8 cellular contexts compared by ENCODE assay signal in genomic region chr9:120755827-120756434, GRCh38. TPM values are rescaled to one million over a fixed set of nuclear protein-coding genes. Genes with fewer than 3 reads are reported as not detected.
DNase-seq lines count a peak whose midpoint lies in the region; TF ChIP-seq lines count a peak whose summit lies in the region.

No MANE protein-coding gene starts in this region.

- POLR2A ChIA-PET in HEK293T (lab: Yijun Ruan, JAX) = interaction anchor here (0.7 kb wide), 1 partner anchor 71 kb away, joined by 4 read pairs; no protein-coding TSS in a partner anchor
- POLR2A ChIA-PET in activated CD4-positive, alpha-beta memory T cell treated with anti-CD3 and anti-CD28 coated beads, Interleukin-2, amount 10 ng/mL, durations not matched to agents 7 days and 5 days (lab: Charles Lee) = interaction anchor here (0.7 to 1.9 kb wide), 6 partner anchors 12 to 320 kb away, joined by 3 to 6 read pairs (median 4); no protein-coding TSS in a partner anchor

- peak; percentile 90 for TF ChIP-seq CTCF in DOHH2 (IDR thresholded peaks at IDR 0.05; ENCODE audit: low read depth, low read length, poor library complexity, severe bottlenecking)
- TF ChIP-seq CTCF in mesothelial cell of epicardium (IDR thresholded peaks at IDR 0.05; ENCODE audit: unreplicated experiment) = peak; percentile 96

- no peaks in the 10 kb centered on the region for H3K9me3 ChIP-seq in DOHH2 (ENCODE audit: control insufficient read depth, insufficient read depth, low read length)

- no peaks in the 10 kb centered on the region for H3K9me3 Mint-ChIP-seq in activated CD4-positive, alpha-beta memory T cell treated with anti-CD3 and anti-CD28 coated beads, Interleukin-2, amount 10 ng/mL, durations not matched to agents 7 days and 5 days
- no peaks in the 10 kb centered on the region for H3K9me3 Mint-ChIP-seq in mesothelial cell of epicardium

- no peaks in the 10 kb centered on the region for H4K20me1 ChIP-seq in DOHH2 (ENCODE audit: control insufficient read depth, insufficient read depth, low read depth, low read length)

- H3K36me3 ChIP-seq in DOHH2 (ENCODE audit: control insufficient read depth, low read length) = peaks cover 28% of the 10 kb centered on the region

- H3K4me1 Mint-ChIP-seq in activated CD4-positive, alpha-beta memory T cell treated with anti-CD3 and anti-CD28 coated beads, Interleukin-2, amount 10 ng/mL, durations not matched to agents 7 days and 5 days = peaks cover 10% of the 10 kb centered on the region
- peaks cover 18% of the 10 kb centered on the region for H3K4me1 Mint-ChIP-seq in mesothelial cell of epicardium

- no peaks in the 10 kb centered on the region for H3K9me2 ChIP-seq in DOHH2 (replicated peaks; ENCODE audit: control insufficient read depth, low read length)

- H3K79me2 ChIP-seq in DOHH2 (ENCODE audit: control insufficient read depth, low read length) = no peaks in the 10 kb centered on the region

- no peaks in the 10 kb centered on the region for H3K27me3 Mint-ChIP-seq in activated CD4-positive, alpha-beta memory T cell treated with anti-CD3 and anti-CD28 coated beads, Interleukin-2, amount 10 ng/mL, durations not matched to agents 7 days and 5 days
- no peaks in the 10 kb centered on the region for H3K27me3 Mint-ChIP-seq in mesothelial cell of epicardium (ENCODE audit: low read depth)

- peak overlapping the region; percentile 59 for H3K4me2 ChIP-seq in DOHH2 (ENCODE audit: low read length)

- no peak overlapping the region for H3K27ac Mint-ChIP-seq in activated CD4-positive, alpha-beta memory T cell treated with anti-CD3 and anti-CD28 coated beads, Interleukin-2, amount 10 ng/mL, durations not matched to agents 7 days and 5 days
- H3K27ac Mint-ChIP-seq in mesothelial cell of epicardium = peak overlapping the region; percentile 89

- no peaks in the 10 kb centered on the region for H3K27me3 ChIP-seq in DOHH2 (ENCODE audit: control insufficient read depth, low read length)

- H3K4me3 ChIP-seq in DOHH2 (ENCODE audit: low read length) = peak overlapping the region; percentile 39

- DNase-seq in HEK293T (ENCODE audit: extremely low spot score) (peak; percentile 66), NCI-H526 (lab: John Stamatoyannopoulos, UW) (peak; percentile 19 to 58), mesothelial cell of epicardium (ENCODE audit: low spot score in 2 of 2, unreplicated experiment in 2 of 2) (peak; percentile 34 to 70), cortex of kidney (lab: John Stamatoyannopoulos, UW) (no peak)
- peak; percentile 66 for DNase-seq in activated CD4-positive, alpha-beta memory T cell treated with anti-CD3 and anti-CD28 coated beads, Interleukin-2, amount 10 ng/mL, durations not matched to agents 7 days and 5 days
- DNase-seq in effector CD8-positive, alpha-beta T cell (lab: John Stamatoyannopoulos, UW) = peak; percentile 48
- peak; percentile 44 to 45 for DNase-seq in stimulated activated CD8-positive, alpha-beta memory T cell treated with anti-CD3 and anti-CD28 coated beads, Interleukin-7, amount 100 ng/mL, for 1 hour (ENCODE audit: low read depth in 2 of 2)

- CTCF ChIA-PET in HEK293T (lab: Yijun Ruan, JAX) = interaction anchor here (0.6 to 1.9 kb wide), 5 partner anchors 18 to 304 kb away, joined by 3 to 8 read pairs (median 3); no protein-coding TSS in a partner anchor
- CTCF ChIA-PET in activated CD4-positive, alpha-beta memory T cell treated with anti-CD3 and anti-CD28 coated beads, Interleukin-2, amount 10 ng/mL, durations not matched to agents 7 days and 5 days (lab: Charles Lee) = interaction anchor here (0.6 to 4.1 kb wide), 43 partner anchors 8 to 420 kb away, joined by 3 to 38 read pairs (median 5); partner anchors contain the start of genes FBXW2 and PSMD5

- peaks cover 27% of the 10 kb centered on the region for H3K36me3 Mint-ChIP-seq in activated CD4-positive, alpha-beta memory T cell treated with anti-CD3 and anti-CD28 coated beads, Interleukin-2, amount 10 ng/mL, durations not matched to agents 7 days and 5 days (ENCODE audit: low read depth)
- H3K36me3 Mint-ChIP-seq in mesothelial cell of epicardium = no peaks in the 10 kb centered on the region

- peaks cover 23% of the 10 kb centered on the region; the same call in 1 of the 2 replicates for H3F3A ChIP-seq in DOHH2 (ENCODE audit: control insufficient read depth, insufficient read depth)

- H3K4me3 Mint-ChIP-seq in activated CD4-positive, alpha-beta memory T cell treated with anti-CD3 and anti-CD28 coated beads, Interleukin-2, amount 10 ng/mL, durations not matched to agents 7 days and 5 days = no peak overlapping the region
- H3K4me3 Mint-ChIP-seq in mesothelial cell of epicardium = no peak overlapping the region

- peaks cover 54% of the 10 kb centered on the region for H3K4me1 ChIP-seq in DOHH2 (ENCODE audit: control insufficient read depth, low read length)

- H3K27ac ChIP-seq in DOHH2 (ENCODE audit: low read depth, low read length) = peak overlapping the region; percentile 73

TF ChIP-seq in HEK293T, 16 proteins besides CTCF, POLR2A, EP300 and RAD21:
- no peak for TF ChIP-seq CTBP1 (IDR thresholded peaks at IDR 0.05; ENCODE audit: borderline replicate concordance)
- TF ChIP-seq BHLHE40 (IDR thresholded peaks at IDR 0.05; ENCODE audit: borderline replicate concordance) = no peak
- no peak for TF ChIP-seq L3MBTL2 (conservative IDR thresholded peaks at IDR 0.05)
- TF ChIP-seq FOXK2 (IDR thresholded peaks at IDR 0.05) = no peak
- no peak for TF ChIP-seq ARNT (IDR thresholded peaks at IDR 0.05)
- no peak for TF ChIP-seq LEF1 (IDR thresholded peaks at IDR 0.05; ENCODE audit: borderline replicate concordance)
- TF ChIP-seq TARDBP (IDR thresholded peaks at IDR 0.05) = no peak
- no peak for TF ChIP-seq PKNOX1 (IDR thresholded peaks at IDR 0.05)
- no peak for TF ChIP-seq NFRKB (IDR thresholded peaks at IDR 0.05)
- TF ChIP-seq FOXA1 (IDR thresholded peaks at IDR 0.05) = no peak
- no peak for TF ChIP-seq ELF4 (IDR thresholded peaks at IDR 0.05)
- no peak for TF ChIP-seq FOXM1 (IDR thresholded peaks at IDR 0.05; ENCODE audit: borderline replicate concordance)
- no peak for TF ChIP-seq SUZ12 (IDR thresholded peaks at IDR 0.05)

RNA-seq across cellular contexts. Expression of gene FBXW2, which starts 37.3 kb away (rescaled TPM):
- total RNA-seq in activated CD4-positive, alpha-beta memory T cell treated with anti-CD3 and anti-CD28 coated beads, Interleukin-2, amount 10 ng/mL, durations not matched to agents 7 days and 5 days = 10 to 100 TPM; 90.0 to 90.7 TPM
- 67.5 to 69.5 TPM (median 68.6 TPM) in 3 replicates for total RNA-seq in mesothelial cell of epicardium

RNA-seq across cellular contexts. Expression of gene MEGF9, which starts 41.7 kb away (rescaled TPM):
- 10 to 100 TPM; 10.6 TPM for total RNA-seq in activated CD4-positive, alpha-beta memory T cell treated with anti-CD3 and anti-CD28 coated beads, Interleukin-2, amount 10 ng/mL, durations not matched to agents 7 days and 5 days
- 15.7 to 16.3 TPM (median 15.7 TPM) in 3 replicates for total RNA-seq in mesothelial cell of epicardium
